ENCODE assay signal across 18 cellular contexts in the genomic region with DNA sequence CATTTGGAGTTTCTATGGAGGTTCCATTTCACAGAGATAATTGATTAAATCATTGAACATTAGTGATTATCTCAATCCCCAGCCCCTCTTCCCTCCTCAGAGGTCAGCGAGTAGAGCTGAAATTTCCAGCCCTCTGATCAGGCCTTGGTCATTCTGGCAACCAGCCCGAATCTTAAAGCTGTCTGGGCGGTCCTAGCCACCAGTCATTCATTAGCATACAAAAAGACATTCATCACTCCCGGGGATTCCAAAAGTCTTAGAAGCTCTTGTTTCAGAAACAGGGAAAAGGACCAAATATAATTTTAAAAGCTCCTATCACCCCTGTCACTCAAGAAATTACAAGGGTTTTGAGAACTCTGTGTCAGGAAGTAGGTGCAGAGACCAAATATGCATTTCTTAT. TPM values are rescaled to one million over a fixed set of nuclear protein-coding genes. Genes with fewer than 3 reads are reported as not detected.
DNase-seq lines count a peak whose midpoint lies in the region; ATAC-seq and TF ChIP-seq lines count a peak whose summit lies in the region.
"Had no signal": no experiment of that assay in that cellular context is flagged by ENCODE, and none has a peak within 500 bp of the region (broad histone marks: within the 10 kb centered on the region; RNA-seq: fewer than 3 reads in every experiment).

No MANE protein-coding gene starts in this region.

- H3K36me3 ChIP-seq in HAP-1 (replicated peaks) (no peaks in the 10 kb centered on the region), fibroblast of lung (ENCODE audit: control insufficient read depth, insufficient read depth, low read length) (no peaks in the 10 kb centered on the region), osteoblast (ENCODE audit: insufficient read depth, low read length) (no peaks in the 10 kb centered on the region), Caco-2 (ENCODE audit: control insufficient read depth, insufficient read depth, low read length) (no peaks in the 10 kb centered on the region)
- H3K36me3 ChIP-seq: ascending aorta, BLaER1, left lung had no signal

- H3K27me3 ChIP-seq in HAP-1 (ENCODE audit: low read depth) (no peaks in the 10 kb centered on the region), fibroblast of lung (ENCODE audit: control insufficient read depth, insufficient read depth, low read length) (no peaks in the 10 kb centered on the region), osteoblast (ENCODE audit: insufficient read depth, low read length) (no peaks in the 10 kb centered on the region), Caco-2 (replicated peaks; ENCODE audit: control insufficient read depth, insufficient read depth, low read length) (no peaks in the 10 kb centered on the region)
- H3K27me3 ChIP-seq: ascending aorta, BLaER1, left lung had no signal

- no peaks in the 10 kb centered on the region for H3K4me1 Mint-ChIP-seq in activated T-helper 17 cell treated with anti-CD3 and anti-CD28 coated beads, Interleukin-2, amount 50 U/mL, for 72 hours
- no peaks in the 10 kb centered on the region for H3K4me1 Mint-ChIP-seq in Caco-2 (ENCODE audit: low read depth, unreplicated experiment)

- H2AFZ ChIP-seq in fibroblast of lung (ENCODE audit: low read length): no peak overlapping the region
- H2AFZ ChIP-seq in osteoblast (ENCODE audit: low read length): peak overlapping the region; percentile 36

- BruUV-seq in Caco-2 (replicated peaks; lab: Mats Ljungman, UMichigan): no TSS peak

- H3K36me3 Mint-ChIP-seq in activated T-helper 17 cell treated with anti-CD3 and anti-CD28 coated beads, Interleukin-2, amount 50 U/mL, for 72 hours (ENCODE audit: low read depth): no peaks in the 10 kb centered on the region
- no peaks in the 10 kb centered on the region for H3K36me3 Mint-ChIP-seq in Caco-2 (ENCODE audit: insufficient read depth, unreplicated experiment)

- ATAC-seq in activated T-helper 17 cell treated with anti-CD3 and anti-CD28 coated beads, Interleukin-2, amount 50 U/mL, for 72 hours (replicated peaks): no peak
- ATAC-seq: effector memory CD8-positive, alpha-beta T cell; left lung had no signal

- no peak overlapping the region for H3K4me3 ChIP-seq in HAP-1
- no peak overlapping the region for H3K4me3 ChIP-seq in fibroblast of lung (replicated peaks in 1 of 4; ENCODE audit: control extremely low read depth in 1 of 4, insufficient read depth in 1 of 4, low read depth in 3 of 4, low read length in 4 of 4)
- H3K4me3 ChIP-seq in osteoblast (ENCODE audit: insufficient read depth, low read length): no peak overlapping the region
- no peak overlapping the region for H3K4me3 ChIP-seq in Caco-2 (ENCODE audit: low read depth, low read length)
- H3K4me3 ChIP-seq: ascending aorta, BLaER1, left lung, smooth muscle cell had no signal

- H3K9me3 Mint-ChIP-seq in activated T-helper 17 cell treated with anti-CD3 and anti-CD28 coated beads, Interleukin-2, amount 50 U/mL, for 72 hours: no peaks in the 10 kb centered on the region
- H3K9me3 Mint-ChIP-seq in Caco-2 (ENCODE audit: unreplicated experiment): no peaks in the 10 kb centered on the region

- DNase-seq in HAP-1 (ENCODE audit: low spot score in 2 of 2) (peak; percentile 78 to 82), SK-MEL-5 (ENCODE audit: low read depth, low spot score) (peak; percentile 9), fibroblast of lung (ENCODE audit: low read depth in 2 of 2) (peak; percentile 30 to 82), osteoblast (ENCODE audit: insufficient read length, low spot score, missing footprints) (peak; percentile 89), Caco-2 (no peak), MV-4-11 (lab: John Stamatoyannopoulos, UW) (no peak)
- no peak for DNase-seq in activated CD4-positive, alpha-beta T cell treated with anti-CD3 and anti-CD28 coated beads, Interleukin-2, amount 50 U/mL, for 48 hours
- DNase-seq: activated effector memory CD4-positive, alpha-beta T cell treated with Interleukin-2 at 50 U/mL for 16 hours; effector memory CD8-positive, alpha-beta T cell; left lung; NCI-H1092 treated with DMSO at 0.1 percent for 48 hours; NCI-H2227 treated with DMSO at 0.1 percent for 48 hours; T-helper 2 cell had no signal

- intact Hi-C loops in Caco-2 (cut with micrococcal nuclease; ENCODE audit: unreplicated experiment): no loop called here

- H3K4me3 Mint-ChIP-seq in activated T-helper 17 cell treated with anti-CD3 and anti-CD28 coated beads, Interleukin-2, amount 50 U/mL, for 72 hours: no peak overlapping the region
- H3K4me3 Mint-ChIP-seq in Caco-2 (ENCODE audit: unreplicated experiment): no peak overlapping the region
- H3K4me3 Mint-ChIP-seq: effector memory CD8-positive, alpha-beta T cell had no signal

- H3K27ac ChIP-seq in fibroblast of lung (ENCODE audit: insufficient read depth, low read length): no peak overlapping the region
- H3K27ac ChIP-seq in osteoblast (ENCODE audit: low read depth, low read length): peak overlapping the region; percentile 38
- H3K27ac ChIP-seq: ascending aorta, BLaER1, left lung had no signal

- in situ Hi-C loops in HAP-1 (cut with MboI; ENCODE audit: low sequenced_read_pairs) (no loop called here), SK-MEL-5 (cut with HindIII; ENCODE audit: low pct_unique_long_range_greater_than_20kb, low sequenced_read_pairs) (no loop called here)

- POLR2A ChIA-PET in Caco-2 (lab: Charles Lee): no interaction called here

- no peak overlapping the region for H3K27ac Mint-ChIP-seq in activated T-helper 17 cell treated with anti-CD3 and anti-CD28 coated beads, Interleukin-2, amount 50 U/mL, for 72 hours
- H3K27ac Mint-ChIP-seq in Caco-2 (ENCODE audit: unreplicated experiment): no peak overlapping the region
- H3K27ac Mint-ChIP-seq: effector memory CD8-positive, alpha-beta T cell had no signal

- H3K4me1 ChIP-seq in HAP-1 (peaks cover 16% of the 10 kb centered on the region), fibroblast of lung (ENCODE audit: control insufficient read depth, extremely low read depth, insufficient read depth, low read length) (peaks cover 12% of the 10 kb centered on the region), osteoblast (ENCODE audit: insufficient read depth, low read length) (peaks cover 24% of the 10 kb centered on the region), Caco-2 (peaks cover 4% of the 10 kb centered on the region; the same call in 1 of the 2 replicates)
- H3K4me1 ChIP-seq: ascending aorta, left lung had no signal

- H3K4me2 ChIP-seq in fibroblast of lung (ENCODE audit: extremely low read depth, insufficient read depth, low read length) (no peak overlapping the region), osteoblast (ENCODE audit: insufficient read depth, low read length) (peak overlapping the region; percentile 18)
- H3K4me2 ChIP-seq: BLaER1, smooth muscle cell had no signal

- TF ChIP-seq CTCF in fibroblast of lung (conservative IDR thresholded peaks at IDR 0.05 in 1 of 2, IDR thresholded peaks at IDR 0.05 in 1 of 2; ENCODE audit: low read depth in 1 of 2, low read length in 2 of 2) (no peak), osteoblast (IDR thresholded peaks at IDR 0.05; ENCODE audit: extremely low read depth, low read depth, low read length) (no peak), Caco-2 (IDR thresholded peaks at IDR 0.05; ENCODE audit: insufficient read depth in 1 of 2, low read depth in 1 of 2, low read length in 1 of 2, severe bottlenecking in 1 of 2, unreplicated experiment in 1 of 2) (no peak)

- H4K20me1 ChIP-seq in fibroblast of lung (ENCODE audit: control insufficient read depth, extremely low read depth, insufficient read depth, low read length) (no peaks in the 10 kb centered on the region), osteoblast (ENCODE audit: insufficient read depth, low read length) (no peaks in the 10 kb centered on the region)
- H4K20me1 ChIP-seq: BLaER1 had no signal

- H3K9me3 ChIP-seq in HAP-1 (no peaks in the 10 kb centered on the region), fibroblast of lung (ENCODE audit: control insufficient read depth, insufficient read depth, low read depth, low read length) (no peaks in the 10 kb centered on the region), osteoblast (ENCODE audit: low read depth, low read length) (no peaks in the 10 kb centered on the region), Caco-2 (no peaks in the 10 kb centered on the region)
- H3K9me3 ChIP-seq: ascending aorta, BLaER1, left lung had no signal

- peaks cover 11% of the 10 kb centered on the region for H3K27me3 Mint-ChIP-seq in activated T-helper 17 cell treated with anti-CD3 and anti-CD28 coated beads, Interleukin-2, amount 50 U/mL, for 72 hours
- peaks cover 2% of the 10 kb centered on the region for H3K27me3 Mint-ChIP-seq in Caco-2 (ENCODE audit: insufficient read depth, unreplicated experiment)

- CTCF ChIA-PET in Caco-2 (lab: Charles Lee): no interaction called here

- H3K79me2 ChIP-seq in fibroblast of lung (ENCODE audit: control insufficient read depth, insufficient read depth, low read length) (no peaks in the 10 kb centered on the region), osteoblast (ENCODE audit: insufficient read depth, low read length) (no peaks in the 10 kb centered on the region)

- H3K9ac ChIP-seq in fibroblast of lung (ENCODE audit: insufficient read depth, low read length): no peak overlapping the region
- H3K9ac ChIP-seq: BLaER1 had no signal

RNA-seq across cellular contexts. Expression of a gene that starts 41.3 kb away (rescaled TPM):
- not detected in 2 replicates for total RNA-seq in SK-MEL-5 (2014; rRNA removed; shearing (Covaris generic))
- 0.11 TPM in 1 of 2 replicates, not detected in the other for polyA plus RNA-seq in SK-MEL-5 (2015; cell fraction: cytosol; rRNA removed)
- polyA plus RNA-seq in SK-MEL-5 (2015; cell fraction: nucleus; rRNA removed): 0.21 and 1.4 TPM in 2 replicates
- under 0.01 and 0.17 TPM in 2 replicates for total RNA-seq in fibroblast of lung
- polyA plus RNA-seq in fibroblast of lung: 0.11 and 0.20 TPM in 2 replicates
- polyA plus RNA-seq in fibroblast of lung (2012): 0.21 TPM in 1 of 2 replicates, not detected in the other
- polyA minus RNA-seq in fibroblast of lung (ENCODE audit: low replicate concordance): not detected in 2 replicates
- total RNA-seq in osteoblast: 0.29 and 0.72 TPM in 2 replicates
- total RNA-seq in activated T-helper 17 cell treated with anti-CD3 and anti-CD28 coated beads, Interleukin-2, amount 50 U/mL, for 72 hours: not detected
- total RNA-seq in Caco-2 (2022): not detected in 2 replicates
- total RNA-seq: ascending aorta had no signal
- polyA plus RNA-seq: neural cell had no signal

Comparison
In these comparisons a context has a peak if more than half of its experiments do, and no peak if none do; other contexts are left out.
1. DNase-seq: peak in HAP-1 (2 of 2), SK-MEL-5 (single experiment), fibroblast of lung (2 of 2) and osteoblast (single experiment); none in activated CD4-positive, alpha-beta T cell treated with anti-CD3 and anti-CD28 coated beads, Interleukin-2, amount 50 U/mL, for 48 hours (0 of 2), Caco-2 (0 of 2) and MV-4-11 (single experiment).